Comparison of ENCODE assay signal across 1 cellular context in genomic region chr7:27409776-27410175, GRCh38.
A peak's percentile ranks its signal among the peaks of the same experiment; 100 is the strongest.
TF ChIP-seq lines count a peak whose summit lies in the region.

No MANE protein-coding gene starts in this region.

TF ChIP-seq in HEK293, 187 proteins besides CTCF, POLR2A, EP300 and RAD21 (continued from another document):
- TF ChIP-seq PRDM10 (tag by site-specific recombination; IDR thresholded peaks at IDR 0.05) (no peak), ZNF449 (tag by site-specific recombination; IDR thresholded peaks at IDR 0.05) (no peak), ZNF140 (tag by site-specific recombination; IDR thresholded peaks at IDR 0.05) (no peak), KLF8 (tag by site-specific recombination; IDR thresholded peaks at IDR 0.05) (no peak), KLF16 (tag by site-specific recombination; IDR thresholded peaks at IDR 0.05) (peak; percentile 60; the same call in 1 of the 2 replicates), KLF7 (tag by site-specific recombination; IDR thresholded peaks at IDR 0.05; ENCODE audit: borderline replicate concordance) (no peak), KLF17 (tag by site-specific recombination; IDR thresholded peaks at IDR 0.05) (no peak), ZNF292 (tag by site-specific recombination; IDR thresholded peaks at IDR 0.05; ENCODE audit: borderline replicate concordance, low read depth) (no peak), ZNF37A (tag by site-specific recombination; IDR thresholded peaks at IDR 0.05) (no peak), ZNF10 (tag by site-specific recombination; IDR thresholded peaks at IDR 0.05) (no peak), INSM2 (tag by site-specific recombination; IDR thresholded peaks at IDR 0.05) (no peak), FEZF1 (tag by site-specific recombination; IDR thresholded peaks at IDR 0.05) (peak; percentile 22; the same call in 1 of the 2 replicates), ZNF16 (tag by site-specific recombination; IDR thresholded peaks at IDR 0.05; ENCODE audit: low read depth) (no peak), ZBTB7A (tag by site-specific recombination; IDR thresholded peaks at IDR 0.05; ENCODE audit: low read depth) (no peak), ZNF514 (tag by site-specific recombination; IDR thresholded peaks at IDR 0.05) (no peak), ZNF394 (tag by site-specific recombination; IDR thresholded peaks at IDR 0.05; ENCODE audit: borderline replicate concordance) (no peak), YY2 (tag by site-specific recombination; IDR thresholded peaks at IDR 0.05) (peak; percentile 43; the same call in 1 of the 2 replicates), ZBTB21 (tag by site-specific recombination; IDR thresholded peaks at IDR 0.05) (peak; percentile 79), GLIS2 (tag by site-specific recombination; IDR thresholded peaks at IDR 0.05) (no peak), REST (tag by site-specific recombination; IDR thresholded peaks at IDR 0.05) (no peak), PBX3 (CRISPR knock-in tag; IDR thresholded peaks at IDR 0.05) (no peak), ZNF692 (tag by site-specific recombination; IDR thresholded peaks at IDR 0.05) (peak; percentile 34; the same call in 1 of the 2 replicates), ZNF548 (tag by site-specific recombination; IDR thresholded peaks at IDR 0.05) (no peak), ZNF169 (tag by site-specific recombination; IDR thresholded peaks at IDR 0.05) (no peak), ZNF518A (tag by site-specific recombination; conservative IDR thresholded peaks at IDR 0.05; ENCODE audit: low read depth) (peak; percentile 47; the same call in 1 of the 2 replicates), EGR2 (tag by site-specific recombination; IDR thresholded peaks at IDR 0.05; ENCODE audit: low read depth) (no peak)
